Comparison of ENCODE assay signal across 1 cellular context in the genomic region with DNA sequence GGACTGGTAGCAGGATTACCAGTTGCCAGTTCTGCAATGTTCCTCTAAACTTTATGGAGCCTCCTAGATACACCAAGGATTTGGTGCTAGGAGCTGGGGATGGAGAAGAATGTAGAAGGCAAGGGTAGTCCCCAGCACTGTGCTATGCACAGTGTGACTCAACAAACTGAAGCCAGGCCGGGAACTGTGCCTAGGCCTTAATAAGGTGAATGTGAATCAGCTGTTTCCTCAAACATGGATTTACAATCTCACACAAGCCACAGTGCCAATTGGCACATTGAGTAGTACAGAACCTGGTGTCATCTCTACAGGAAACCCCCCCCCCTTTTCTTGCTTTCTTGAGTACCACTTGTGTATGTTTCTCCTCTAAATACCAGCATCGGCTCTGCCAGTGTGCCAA.
TF ChIP-seq lines count a peak whose summit lies in the region.

No MANE protein-coding gene starts in this region.

TF ChIP-seq in SK-N-SH, 30 proteins besides CTCF, POLR2A, EP300 and RAD21 (continued from another document):
- TF ChIP-seq SIN3A (IDR thresholded peaks at IDR 0.05; ENCODE audit: borderline replicate concordance, low read depth, low read length): no peak
- no peak for TF ChIP-seq FOXJ3 (CRISPR knock-in tag; IDR thresholded peaks at IDR 0.05)
- TF ChIP-seq MEF2A (IDR thresholded peaks at IDR 0.05; ENCODE audit: borderline replicate concordance, low read depth): no peak
- no peak for TF ChIP-seq POLR2AphosphoS5 (IDR thresholded peaks at IDR 0.05; ENCODE audit: low read depth, low read length)
- TF ChIP-seq MXI1 (IDR thresholded peaks at IDR 0.05; ENCODE audit: low read depth, low read length): no peak
- no peak for TF ChIP-seq GATA2 (CRISPR knock-in tag; IDR thresholded peaks at IDR 0.05)
- TF ChIP-seq, protein P1, sequence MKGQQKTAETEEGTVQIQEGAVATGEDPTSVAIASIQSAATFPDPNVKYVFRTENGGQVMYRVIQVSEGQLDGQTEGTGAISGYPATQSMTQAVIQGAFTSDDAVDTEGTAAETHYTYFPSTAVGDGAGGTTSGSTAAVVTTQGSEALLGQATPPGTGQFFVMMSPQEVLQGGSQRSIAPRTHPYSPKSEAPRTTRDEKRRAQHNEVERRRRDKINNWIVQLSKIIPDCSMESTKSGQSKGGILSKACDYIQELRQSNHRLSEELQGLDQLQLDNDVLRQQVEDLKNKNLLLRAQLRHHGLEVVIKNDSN (IDR thresholded peaks at IDR 0.05; ENCODE audit: borderline replicate concordance, low read depth): no peak
- no peak for TF ChIP-seq TCF12 (IDR thresholded peaks at IDR 0.05)
- TF ChIP-seq NFIC (IDR thresholded peaks at IDR 0.05; ENCODE audit: borderline replicate concordance): no peak
- no peak for TF ChIP-seq YY1 (IDR thresholded peaks at IDR 0.05; ENCODE audit: low read depth)
- TF ChIP-seq JUND (IDR thresholded peaks at IDR 0.05): no peak
- TF ChIP-seq, protein P2, sequence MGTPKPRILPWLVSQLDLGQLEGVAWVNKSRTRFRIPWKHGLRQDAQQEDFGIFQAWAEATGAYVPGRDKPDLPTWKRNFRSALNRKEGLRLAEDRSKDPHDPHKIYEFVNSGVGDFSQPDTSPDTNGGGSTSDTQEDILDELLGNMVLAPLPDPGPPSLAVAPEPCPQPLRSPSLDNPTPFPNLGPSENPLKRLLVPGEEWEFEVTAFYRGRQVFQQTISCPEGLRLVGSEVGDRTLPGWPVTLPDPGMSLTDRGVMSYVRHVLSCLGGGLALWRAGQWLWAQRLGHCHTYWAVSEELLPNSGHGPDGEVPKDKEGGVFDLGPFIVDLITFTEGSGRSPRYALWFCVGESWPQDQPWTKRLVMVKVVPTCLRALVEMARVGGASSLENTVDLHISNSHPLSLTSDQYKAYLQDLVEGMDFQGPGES (IDR thresholded peaks at IDR 0.05; ENCODE audit: low read depth, low read length): no peak
- TF ChIP-seq FOXM1 (IDR thresholded peaks at IDR 0.05; ENCODE audit: low read depth): no peak
- TF ChIP-seq, protein P3, sequence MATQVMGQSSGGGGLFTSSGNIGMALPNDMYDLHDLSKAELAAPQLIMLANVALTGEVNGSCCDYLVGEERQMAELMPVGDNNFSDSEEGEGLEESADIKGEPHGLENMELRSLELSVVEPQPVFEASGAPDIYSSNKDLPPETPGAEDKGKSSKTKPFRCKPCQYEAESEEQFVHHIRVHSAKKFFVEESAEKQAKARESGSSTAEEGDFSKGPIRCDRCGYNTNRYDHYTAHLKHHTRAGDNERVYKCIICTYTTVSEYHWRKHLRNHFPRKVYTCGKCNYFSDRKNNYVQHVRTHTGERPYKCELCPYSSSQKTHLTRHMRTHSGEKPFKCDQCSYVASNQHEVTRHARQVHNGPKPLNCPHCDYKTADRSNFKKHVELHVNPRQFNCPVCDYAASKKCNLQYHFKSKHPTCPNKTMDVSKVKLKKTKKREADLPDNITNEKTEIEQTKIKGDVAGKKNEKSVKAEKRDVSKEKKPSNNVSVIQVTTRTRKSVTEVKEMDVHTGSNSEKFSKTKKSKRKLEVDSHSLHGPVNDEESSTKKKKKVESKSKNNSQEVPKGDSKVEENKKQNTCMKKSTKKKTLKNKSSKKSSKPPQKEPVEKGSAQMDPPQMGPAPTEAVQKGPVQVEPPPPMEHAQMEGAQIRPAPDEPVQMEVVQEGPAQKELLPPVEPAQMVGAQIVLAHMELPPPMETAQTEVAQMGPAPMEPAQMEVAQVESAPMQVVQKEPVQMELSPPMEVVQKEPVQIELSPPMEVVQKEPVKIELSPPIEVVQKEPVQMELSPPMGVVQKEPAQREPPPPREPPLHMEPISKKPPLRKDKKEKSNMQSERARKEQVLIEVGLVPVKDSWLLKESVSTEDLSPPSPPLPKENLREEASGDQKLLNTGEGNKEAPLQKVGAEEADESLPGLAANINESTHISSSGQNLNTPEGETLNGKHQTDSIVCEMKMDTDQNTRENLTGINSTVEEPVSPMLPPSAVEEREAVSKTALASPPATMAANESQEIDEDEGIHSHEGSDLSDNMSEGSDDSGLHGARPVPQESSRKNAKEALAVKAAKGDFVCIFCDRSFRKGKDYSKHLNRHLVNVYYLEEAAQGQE (IDR thresholded peaks at IDR 0.05; ENCODE audit: low read depth, low read length): no peak
- TF ChIP-seq RFX5 (IDR thresholded peaks at IDR 0.05; ENCODE audit: low read length): no peak
- TF ChIP-seq, protein P4, sequence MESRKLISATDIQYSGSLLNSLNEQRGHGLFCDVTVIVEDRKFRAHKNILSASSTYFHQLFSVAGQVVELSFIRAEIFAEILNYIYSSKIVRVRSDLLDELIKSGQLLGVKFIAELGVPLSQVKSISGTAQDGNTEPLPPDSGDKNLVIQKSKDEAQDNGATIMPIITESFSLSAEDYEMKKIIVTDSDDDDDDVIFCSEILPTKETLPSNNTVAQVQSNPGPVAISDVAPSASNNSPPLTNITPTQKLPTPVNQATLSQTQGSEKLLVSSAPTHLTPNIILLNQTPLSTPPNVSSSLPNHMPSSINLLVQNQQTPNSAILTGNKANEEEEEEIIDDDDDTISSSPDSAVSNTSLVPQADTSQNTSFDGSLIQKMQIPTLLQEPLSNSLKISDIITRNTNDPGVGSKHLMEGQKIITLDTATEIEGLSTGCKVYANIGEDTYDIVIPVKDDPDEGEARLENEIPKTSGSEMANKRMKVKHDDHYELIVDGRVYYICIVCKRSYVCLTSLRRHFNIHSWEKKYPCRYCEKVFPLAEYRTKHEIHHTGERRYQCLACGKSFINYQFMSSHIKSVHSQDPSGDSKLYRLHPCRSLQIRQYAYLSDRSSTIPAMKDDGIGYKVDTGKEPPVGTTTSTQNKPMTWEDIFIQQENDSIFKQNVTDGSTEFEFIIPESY (IDR thresholded peaks at IDR 0.05; ENCODE audit: borderline replicate concordance, low read depth): no peak
TF ChIP-seq in SK-N-SH: peak in this region for 0.
